In genomic region chr14:94368956-94369355, GRCh38 we compare ENCODE assay signal across 25 cellular contexts. TPM values are rescaled to one million over a fixed set of nuclear protein-coding genes. Genes with fewer than 3 reads are reported as not detected.
DNase-seq lines count a peak whose midpoint lies in the region; ATAC-seq, FAIRE-seq and TF ChIP-seq lines count a peak whose summit lies in the region.
"Had no signal": no experiment of that assay in that cellular context is flagged by ENCODE, and none has a peak within 500 bp of the region (broad histone marks: within the 10 kb centered on the region; RNA-seq: fewer than 3 reads in every experiment).

No MANE protein-coding gene starts in this region.

- no peak overlapping the region for H4K8ac ChIP-seq in trophoblast cell (ENCODE audit: low read depth, low read length)

- H4K20me1 ChIP-seq in astrocyte (ENCODE audit: insufficient read depth, low read length) = no peaks in the 10 kb centered on the region

- no peaks in the 10 kb centered on the region for H3K36me3 Mint-ChIP-seq in activated T-cell treated with anti-CD3 and anti-CD28 coated beads, Interleukin-2, amount 50 U/mL, for 72 hours (ENCODE audit: insufficient read depth in 2 of 2)
- H3K36me3 Mint-ChIP-seq in activated T-cell treated with anti-CD3 and anti-CD28 coated beads, Interleukin-2, amount 50 U/mL, for 4 hours (ENCODE audit: insufficient read depth) = no peaks in the 10 kb centered on the region
- H3K36me3 Mint-ChIP-seq in CD14-positive monocyte (peaks cover 0 to 2% of the 10 kb centered on the region in 2 donors), astrocyte (ENCODE audit: low read depth, unreplicated experiment) (no peaks in the 10 kb centered on the region), chondrocyte (ENCODE audit: low read depth) (no peaks in the 10 kb centered on the region)

- H3K79me2 ChIP-seq in astrocyte (ENCODE audit: insufficient read depth, low read length) (no peaks in the 10 kb centered on the region), trophoblast cell (ENCODE audit: control insufficient read depth, insufficient read depth, low read length, poor library complexity) (no peaks in the 10 kb centered on the region)

- no peak overlapping the region for H2BK5ac ChIP-seq in trophoblast cell (ENCODE audit: low read depth, low read length, poor library complexity)

- no peak overlapping the region for H4K12ac ChIP-seq in trophoblast cell (ENCODE audit: low read depth, low read length)

- WGBS in trophoblast cell (ENCODE audit: extremely low coverage, insufficient coverage, insufficient read length) = no CpG with 5 or more reads among the region's 7 CpGs

- H3K4me2 ChIP-seq in astrocyte (ENCODE audit: low read length) = no peak overlapping the region
- no peak overlapping the region for H3K4me2 ChIP-seq in trophoblast cell (ENCODE audit: low read length)
- H3K4me2 ChIP-seq: GM23338, PC-9 had no signal

- no peak for ATAC-seq in activated T-cell treated with anti-CD3 and anti-CD28 coated beads, Interleukin-2, amount 50 U/mL, for 72 hours (replicated peaks in 1 of 2)
- no peak for ATAC-seq in activated T-cell treated with anti-CD3 and anti-CD28 coated beads, Interleukin-2, amount 50 U/mL, for 4 hours
- ATAC-seq: GM23338 had no signal

- no peak overlapping the region for H4K91ac ChIP-seq in trophoblast cell (ENCODE audit: low read depth, low read length)

- H3K27ac ChIP-seq in astrocyte (ENCODE audit: low read depth, low read length) (no peak overlapping the region), trophoblast cell (ENCODE audit: low read depth, low read length) (no peak overlapping the region)
- H3K27ac ChIP-seq: PC-9, SJSA1 had no signal

- H3K4ac ChIP-seq in trophoblast cell (ENCODE audit: low read depth, low read length) = no peak overlapping the region

- no peaks in the 10 kb centered on the region for H3K36me3 ChIP-seq in astrocyte (ENCODE audit: insufficient read depth, low read length)
- H3K36me3 ChIP-seq in trophoblast cell (ENCODE audit: control insufficient read depth in 1 of 2, insufficient read depth in 2 of 2, low read length in 2 of 2) = no peaks in the 10 kb centered on the region
- H3K36me3 ChIP-seq: SJSA1 had no signal

- no peak overlapping the region for H3K18ac ChIP-seq in trophoblast cell (ENCODE audit: low read length)

- H2BK12ac ChIP-seq in trophoblast cell (ENCODE audit: low read length) = peak overlapping the region; percentile 30

- H3K27me3 ChIP-seq in astrocyte (ENCODE audit: insufficient read depth, low read length) (no peaks in the 10 kb centered on the region), trophoblast cell (ENCODE audit: insufficient read depth, low read length) (no peaks in the 10 kb centered on the region)
- H3K27me3 ChIP-seq: SJSA1 had no signal

- no peak for FAIRE-seq in astrocyte (lab: Jason Lieb, UNC)
- FAIRE-seq: G401.6 had no signal

- no peaks in the 10 kb centered on the region for H3K4me1 Mint-ChIP-seq in activated T-cell treated with anti-CD3 and anti-CD28 coated beads, Interleukin-2, amount 50 U/mL, for 72 hours (ENCODE audit: low read depth)
- H3K4me1 Mint-ChIP-seq in activated T-cell treated with anti-CD3 and anti-CD28 coated beads, Interleukin-2, amount 50 U/mL, for 4 hours (ENCODE audit: low read depth) = no peaks in the 10 kb centered on the region
- peaks cover 23% of the 10 kb centered on the region for H3K4me1 Mint-ChIP-seq in CD14-positive monocyte
- H3K4me1 Mint-ChIP-seq in astrocyte (ENCODE audit: low read depth, unreplicated experiment) = peaks cover 13% of the 10 kb centered on the region
- H3K4me1 Mint-ChIP-seq in chondrocyte (ENCODE audit: low read depth) = peaks cover 6% of the 10 kb centered on the region

- H3K27me3 Mint-ChIP-seq in activated T-cell treated with anti-CD3 and anti-CD28 coated beads, Interleukin-2, amount 50 U/mL, for 72 hours (ENCODE audit: low read depth) = peaks cover 8% of the 10 kb centered on the region
- no peaks in the 10 kb centered on the region for H3K27me3 Mint-ChIP-seq in activated T-cell treated with anti-CD3 and anti-CD28 coated beads, Interleukin-2, amount 50 U/mL, for 4 hours (ENCODE audit: low read depth)
- H3K27me3 Mint-ChIP-seq in CD14-positive monocyte (ENCODE audit: low read depth in 3 of 3) = peaks cover 2 to 6% (median 5%) of the 10 kb centered on the region in 3 donors
- H3K27me3 Mint-ChIP-seq in astrocyte (ENCODE audit: low read depth, unreplicated experiment) = peaks cover 14% of the 10 kb centered on the region
- peaks cover 8% of the 10 kb centered on the region for H3K27me3 Mint-ChIP-seq in chondrocyte (ENCODE audit: low read depth)
- H3K27me3 Mint-ChIP-seq: CD4-positive, alpha-beta T cell had no signal

- H2AFZ ChIP-seq in astrocyte (ENCODE audit: low read depth, low read length) = no peak overlapping the region
- H2AFZ ChIP-seq in trophoblast cell (ENCODE audit: insufficient read depth, low read length, poor library complexity) = no peak overlapping the region
- H2AFZ ChIP-seq: GM23338, PC-9 had no signal

- H2BK120ac ChIP-seq in trophoblast cell (ENCODE audit: insufficient read depth, low read length, poor library complexity) = no peak overlapping the region

- H3K14ac ChIP-seq in trophoblast cell (ENCODE audit: low read length) = no peak overlapping the region

- H3K9me3 ChIP-seq in astrocyte (ENCODE audit: insufficient read depth, low read depth, low read length) (no peaks in the 10 kb centered on the region), trophoblast cell (ENCODE audit: insufficient read depth, low read depth, low read length) (no peaks in the 10 kb centered on the region)
- H3K9me3 ChIP-seq: SJSA1 had no signal

- DNase-seq in activated T-cell treated with anti-CD3 and anti-CD28 coated beads, Interleukin-2, amount 50 U/mL, for 72 hours = no peak
- DNase-seq in activated T-cell treated with anti-CD3 and anti-CD28 coated beads, Interleukin-2, amount 50 U/mL, for 4 hours = no peak
- DNase-seq in CD14-positive monocyte (ENCODE audit: low spot score) (no peak), astrocyte (ENCODE audit: low read depth) (no peak), trophoblast cell (no peak), NCI-H1092 (lab: John Stamatoyannopoulos, UW) (no peak), chondrocyte (ENCODE audit: low spot score) (no peak)
- no peak for DNase-seq in activated CD8-positive, alpha-beta memory T cell treated with anti-CD3 and anti-CD28 coated beads for 24 hours
- DNase-seq: CD4-positive, alpha-beta T cell; H9; NCI-H1048; NCI-H1417 treated with DMSO at 0.1 percent for 48 hours; NCI-H1694 treated with DMSO at 0.1 percent for 48 hours; NCI-H2081; NCI-H2227 treated with DMSO at 0.1 percent for 48 hours; NCI-H526 treated with DMSO at 0.1 percent for 48 hours; PC-9; Right ventricle myocardium superior had no signal

- H2AK5ac ChIP-seq in trophoblast cell (ENCODE audit: low read length) = no peak overlapping the region

- TF ChIP-seq CTCF in CD14-positive monocyte (IDR thresholded peaks at IDR 0.05) (no peak), astrocyte (IDR thresholded peaks at IDR 0.05; ENCODE audit: insufficient read depth, low read depth, low read length) (no peak), chondrocyte (IDR thresholded peaks at IDR 0.05) (no peak)

- no peak overlapping the region for H3K4me3 Mint-ChIP-seq in activated T-cell treated with anti-CD3 and anti-CD28 coated beads, Interleukin-2, amount 50 U/mL, for 72 hours
- no peak overlapping the region for H3K4me3 Mint-ChIP-seq in activated T-cell treated with anti-CD3 and anti-CD28 coated beads, Interleukin-2, amount 50 U/mL, for 4 hours
- H3K4me3 Mint-ChIP-seq in CD14-positive monocyte = no peak overlapping the region
- no peak overlapping the region for H3K4me3 Mint-ChIP-seq in astrocyte (ENCODE audit: unreplicated experiment)
- no peak overlapping the region for H3K4me3 Mint-ChIP-seq in chondrocyte (ENCODE audit: unreplicated experiment)
- H3K4me3 Mint-ChIP-seq: CD4-positive, alpha-beta T cell; GM23338; H9 had no signal

- H3K4me1 ChIP-seq in astrocyte (ENCODE audit: insufficient read depth, low read length) (peaks cover 13% of the 10 kb centered on the region), trophoblast cell (ENCODE audit: control insufficient read depth in 1 of 2, insufficient read depth in 2 of 2, low read length in 2 of 2) (peaks cover under 1 to 2% of the 10 kb centered on the region in 2 experiments)

- H3K9ac ChIP-seq in astrocyte (ENCODE audit: low read length) (no peak overlapping the region), trophoblast cell (ENCODE audit: low read length) (no peak overlapping the region)

- intact Hi-C loops in CD14-positive monocyte (cut with micrococcal nuclease) = no loop called here

- H3K9me3 Mint-ChIP-seq in activated T-cell treated with anti-CD3 and anti-CD28 coated beads, Interleukin-2, amount 50 U/mL, for 72 hours = no peaks in the 10 kb centered on the region
- H3K9me3 Mint-ChIP-seq in activated T-cell treated with anti-CD3 and anti-CD28 coated beads, Interleukin-2, amount 50 U/mL, for 4 hours = no peaks in the 10 kb centered on the region
- peaks cover 0 to 4% (median 0%) of the 10 kb centered on the region in 7 donors for H3K9me3 Mint-ChIP-seq in CD14-positive monocyte
- H3K9me3 Mint-ChIP-seq in astrocyte (ENCODE audit: unreplicated experiment) = no peaks in the 10 kb centered on the region
- H3K9me3 Mint-ChIP-seq in chondrocyte (ENCODE audit: low read depth) = no peaks in the 10 kb centered on the region
- H3K9me3 Mint-ChIP-seq: CD4-positive, alpha-beta T cell; GM23338; H9 had no signal

- H3K23ac ChIP-seq in trophoblast cell (ENCODE audit: low read length) = no peak overlapping the region

- no peak overlapping the region for H3K4me3 ChIP-seq in astrocyte (ENCODE audit: insufficient read depth, low read depth, low read length)
- H3K4me3 ChIP-seq in trophoblast cell (ENCODE audit: low read depth, low read length) = no peak overlapping the region
- H3K4me3 ChIP-seq: GM23338, PC-9, SJSA1 had no signal

- no peaks in the 10 kb centered on the region for H3K79me1 ChIP-seq in trophoblast cell (ENCODE audit: low read length)

- H3K27ac Mint-ChIP-seq in activated T-cell treated with anti-CD3 and anti-CD28 coated beads, Interleukin-2, amount 50 U/mL, for 72 hours = peak overlapping the region; percentile 85
- peak overlapping the region in 4 of 7 donors; percentile 10 to 88 (median 49) for H3K27ac Mint-ChIP-seq in CD14-positive monocyte
- H3K27ac Mint-ChIP-seq in astrocyte (ENCODE audit: unreplicated experiment) = peak overlapping the region; percentile 53
- H3K27ac Mint-ChIP-seq in chondrocyte (ENCODE audit: unreplicated experiment) = no peak overlapping the region
- H3K27ac Mint-ChIP-seq: CD4-positive, alpha-beta T cell; GM23338; H9 had no signal

RNA-seq across cellular contexts. Expression of gene SERPINA2, which starts 2.5 kb away (rescaled TPM):
- total RNA-seq in activated T-cell treated with anti-CD3 and anti-CD28 coated beads, Interleukin-2, amount 50 U/mL, for 72 hours = not detected
- total RNA-seq in activated T-cell treated with anti-CD3 and anti-CD28 coated beads, Interleukin-2, amount 50 U/mL, for 4 hours = not detected
- not detected for polyA plus RNA-seq in CD14-positive monocyte
- total RNA-seq in astrocyte (not detected in 2 replicates), chondrocyte (not detected in 3 replicates)
- polyA plus RNA-seq in trophoblast cell (2013) = 0.39 and 0.42 TPM in 2 replicates
- total RNA-seq: A172; CD4-positive, alpha-beta T cell; GM23338; H9; NCI-H460; PC-9; Right ventricle myocardium superior; RPMI7951; SJSA1 had no signal
- polyA plus RNA-seq: BJ, GM23338 had no signal

RNA-seq across cellular contexts. Expression of gene SERPINA1, which starts 19.4 kb away (rescaled TPM):
- 10 to 100 TPM; 20.3 to 68.9 TPM for total RNA-seq in activated T-cell treated with anti-CD3 and anti-CD28 coated beads, Interleukin-2, amount 50 U/mL, for 72 hours
- total RNA-seq in activated T-cell treated with anti-CD3 and anti-CD28 coated beads, Interleukin-2, amount 50 U/mL, for 4 hours = 1 to 10 TPM; 4.8 to 5.3 (median 4.9) TPM
- polyA plus RNA-seq in CD14-positive monocyte = 1,000 to 10,000 TPM; 1,278 to 2,042 TPM
- total RNA-seq in astrocyte (0.98 and 1.3 TPM in 2 replicates), chondrocyte (0.20 TPM in 1 of 3 replicates, not detected in the others)
- 0.14 and 0.19 TPM in 2 replicates for polyA plus RNA-seq in trophoblast cell (2013)
- total RNA-seq: GM23338, H9, PC-9 had no signal
- polyA plus RNA-seq: GM23338 had no signal

RNA-seq across cellular contexts. Expression of gene SERPINA6, which starts 45.8 kb away (rescaled TPM):
- not detected for total RNA-seq in activated T-cell treated with anti-CD3 and anti-CD28 coated beads, Interleukin-2, amount 50 U/mL, for 72 hours
- not detected for total RNA-seq in activated T-cell treated with anti-CD3 and anti-CD28 coated beads, Interleukin-2, amount 50 U/mL, for 4 hours
- not detected for polyA plus RNA-seq in CD14-positive monocyte
- total RNA-seq in astrocyte (not detected in 2 replicates), chondrocyte (not detected in 3 replicates)
- not detected in 2 replicates for polyA plus RNA-seq in trophoblast cell (2013)
- total RNA-seq: A172; CD4-positive, alpha-beta T cell; GM23338; H9; NCI-H460; PC-9; Right ventricle myocardium superior; SJSA1 had no signal
- polyA plus RNA-seq: BJ, GM23338 had no signal
